1 cellular context compared by ENCODE assay signal in genomic region chr13:38951525-38952313, GRCh38.
TF ChIP-seq lines count a peak whose summit lies in the region.

No MANE protein-coding gene starts in this region.

TF ChIP-seq in GM23338, 12 proteins besides CTCF, POLR2A, EP300 and RAD21 (continued from another document):
- no peak for TF ChIP-seq ZNF462 (CRISPR knock-in tag; IDR thresholded peaks at IDR 0.05)
- TF ChIP-seq ZNF331 (CRISPR knock-in tag; IDR thresholded peaks at IDR 0.05; ENCODE audit: low read depth), result no peak
- TF ChIP-seq STAT1 (IDR thresholded peaks at IDR 0.05; ENCODE audit: unreplicated experiment), result no peak
- TF ChIP-seq EZH2 (IDR thresholded peaks at IDR 0.05; ENCODE audit: low read depth, unreplicated experiment), result no peak
- TF ChIP-seq ETS1 (IDR thresholded peaks at IDR 0.05), result no peak
- TF ChIP-seq EZH2phosphoT487 (IDR thresholded peaks at IDR 0.05; ENCODE audit: unreplicated experiment), result no peak
- TF ChIP-seq ZNF114 (CRISPR knock-in tag; IDR thresholded peaks at IDR 0.05), result no peak
- TF ChIP-seq POLR2AphosphoS5 (IDR thresholded peaks at IDR 0.05; ENCODE audit: low read depth), result no peak
TF ChIP-seq in GM23338: peak in this region for 0.
